In genomic region chr9:132644251-132644650, GRCh38 we compare ENCODE assay signal across 13 cellular contexts. TPM values are rescaled to one million over a fixed set of nuclear protein-coding genes. Genes with fewer than 3 reads are reported as not detected.
DNase-seq lines count a peak whose midpoint lies in the region; ATAC-seq, FAIRE-seq and TF ChIP-seq lines count a peak whose summit lies in the region.
"Had no signal": no experiment of that assay in that cellular context is flagged by ENCODE, and none has a peak within 500 bp of the region (broad histone marks: within the 10 kb centered on the region; RNA-seq: fewer than 3 reads in every experiment).

No MANE protein-coding gene starts in this region.

- no peaks in the 10 kb centered on the region for H3K9me3 Mint-ChIP-seq in Calu3 (ENCODE audit: low read depth, unreplicated experiment)

- no peak overlapping the region for H3K4me3 ChIP-seq in PC-3 (ENCODE audit: low read length)

- H2AFZ ChIP-seq in PC-3 (ENCODE audit: low read length): no peak overlapping the region

- H3K4me1 ChIP-seq in PC-3 (ENCODE audit: insufficient read depth, low read length): peaks cover 33% of the 10 kb centered on the region

- POLR2A ChIA-PET in PC-3 (lab: Charles Lee; ENCODE audit: unreplicated experiment): no interaction called here

- intact Hi-C loops in Calu3 (cut with micrococcal nuclease; ENCODE audit: unreplicated experiment) (no loop called here), PC-3 (cut with micrococcal nuclease) (no loop called here)

- no peaks in the 10 kb centered on the region for H3K9me2 ChIP-seq in PC-3 (replicated peaks; ENCODE audit: low read length)

- peaks cover 24% of the 10 kb centered on the region for H3K36me3 Mint-ChIP-seq in Calu3 (ENCODE audit: insufficient read depth, unreplicated experiment)

- BruUV-seq in Calu3 (replicated peaks; lab: Mats Ljungman, UMichigan) (no TSS peak), PC-3 (replicated peaks; lab: Mats Ljungman, UMichigan) (no TSS peak)

- H3K79me2 ChIP-seq in PC-3 (ENCODE audit: low read length): no peaks in the 10 kb centered on the region

- TF ChIP-seq CTCF in Calu3 (IDR thresholded peaks at IDR 0.05; ENCODE audit: unreplicated experiment) (no peak), PC-3 (conservative IDR thresholded peaks at IDR 0.05; ENCODE audit: low read depth, low read length) (peak; percentile 45)

- DNase-seq in Calu3 (peak; percentile 5), H4 (ENCODE audit: low spot score) (peak; percentile 13), PC-3 (peak; percentile 6), germinal center (ENCODE audit: low spot score) (peak; percentile 16), kidney glomerular epithelial cell (lab: John Stamatoyannopoulos, UW) (no peak), urothelium cell line (ENCODE audit: low spot score) (no peak)
- DNase-seq: caudate nucleus; DMS79 treated with DMSO at 0.1 percent for 48 hours; NCI-H2029; small intestine; stimulated activated naive CD4-positive, alpha-beta T cell treated with Interleukin-2 at 50 U/mL for 16 hours had no signal

- no peak overlapping the region for H3K4me3 Mint-ChIP-seq in Calu3 (ENCODE audit: low read depth, unreplicated experiment)

- H3K27ac Mint-ChIP-seq in Calu3 (ENCODE audit: unreplicated experiment): no peak overlapping the region

- H4K20me1 ChIP-seq in PC-3 (ENCODE audit: low read length): no peaks in the 10 kb centered on the region

- peaks cover 11% of the 10 kb centered on the region for H3K4me1 Mint-ChIP-seq in Calu3 (ENCODE audit: low read depth, unreplicated experiment)

- H3K9me3 ChIP-seq in PC-3 (ENCODE audit: low read length): no peaks in the 10 kb centered on the region

- CTCF ChIA-PET in Calu3 (lab: Charles Lee) (no interaction called here), PC-3 (lab: Charles Lee) (interaction anchor here (0.6 kb wide), 1 partner anchor 62 kb away, joined by 3 read pairs; no protein-coding TSS in a partner anchor)

- H3K36me3 ChIP-seq in PC-3 (ENCODE audit: low read depth, low read length): peaks cover 51% of the 10 kb centered on the region

- no peaks in the 10 kb centered on the region for H3K27me3 Mint-ChIP-seq in Calu3 (ENCODE audit: unreplicated experiment)

- no peaks in the 10 kb centered on the region for H3K27me3 ChIP-seq in PC-3 (ENCODE audit: low read length)

- no peak overlapping the region for H3K9ac ChIP-seq in PC-3 (ENCODE audit: low read length)

- ATAC-seq in PC-3 (peak; percentile 48), HG03442 (IDR thresholded peaks at IDR 0.05; ENCODE audit: unreplicated experiment) (no peak), GM21526 (IDR thresholded peaks at IDR 0.05; ENCODE audit: low FRiP score, unreplicated experiment) (no peak)

- no peak overlapping the region for H3K27ac ChIP-seq in PC-3 (ENCODE audit: low read length)

- H3F3A ChIP-seq in PC-3 (ENCODE audit: low read length, unreplicated experiment): no peaks in the 10 kb centered on the region

- FAIRE-seq in urothelium cell line (lab: Jason Lieb, UNC): no peak
- FAIRE-seq: small intestine had no signal

- no peak overlapping the region for H3K4me2 ChIP-seq in PC-3 (ENCODE audit: low read length)

RNA-seq across cellular contexts. Expression of gene DDX31, which starts 25.5 kb away (rescaled TPM):
- 18.4 and 20.1 TPM in 2 replicates for total RNA-seq in Calu3 (2022)
- total RNA-seq in H4 (2014; rRNA removed; shearing (Covaris generic)): 14.8 and 16.0 TPM in 2 replicates
- total RNA-seq in PC-3 (2014; rRNA removed): 14.2 and 14.6 TPM in 2 replicates

RNA-seq across cellular contexts. Expression of gene GTF3C4, which starts 26.0 kb away (rescaled TPM):
- total RNA-seq in Calu3 (2022) (15.9 and 16.1 TPM in 2 replicates), PC-3 (2014; rRNA removed) (9.8 and 11.9 TPM in 2 replicates)
- 11.4 and 12.4 TPM in 2 replicates for total RNA-seq in H4 (2014; rRNA removed; shearing (Covaris generic))

Comparison
In these comparisons a context has a peak if more than half of its experiments do, and no peak if none do; other contexts are left out.
1. DNase-seq: peak in Calu3 (single experiment), H4 (single experiment), PC-3 (single experiment) and germinal center (single experiment); none in kidney glomerular epithelial cell (single experiment) and urothelium cell line (single experiment).